8 cellular contexts compared by ENCODE assay signal in genomic region chr3:4466783-4467521, GRCh38.
DNase-seq lines count a peak whose midpoint lies in the region; ATAC-seq and TF ChIP-seq lines count a peak whose summit lies in the region.

TSS of gene SUMF1 (minus strand) at chr3:4467269. CDS start at chr3:4467245, 24 bp downstream.

- H3K27me3 Mint-ChIP-seq in effector memory CD8-positive, alpha-beta T cell = peaks cover 0 to 4% of the 10 kb centered on the region in 2 donors
- H3K27me3 Mint-ChIP-seq in memory B cell = no peaks in the 10 kb centered on the region

- H3K9me3 Mint-ChIP-seq in effector memory CD8-positive, alpha-beta T cell = no peaks in the 10 kb centered on the region
- no peaks in the 10 kb centered on the region for H3K9me3 Mint-ChIP-seq in memory B cell

- H3K36me3 Mint-ChIP-seq in effector memory CD8-positive, alpha-beta T cell (ENCODE audit: insufficient read depth) = peaks cover 11% of the 10 kb centered on the region
- H3K36me3 Mint-ChIP-seq in memory B cell = no peaks in the 10 kb centered on the region

- TF ChIP-seq POLR2A in GM19193 (IDR thresholded peaks at IDR 0.05; ENCODE audit: extremely low read depth, insufficient read depth, insufficient read length) = peak; percentile 84

- H3K4me1 Mint-ChIP-seq in effector memory CD8-positive, alpha-beta T cell (ENCODE audit: low read depth in 2 of 2) = peaks cover 15 to 18% of the 10 kb centered on the region in 2 donors
- H3K4me1 Mint-ChIP-seq in memory B cell = peaks cover 10% of the 10 kb centered on the region

- peak; percentile 19 to 85 (median 74) for DNase-seq in C1 segment of cervical spinal cord (lab: John Stamatoyannopoulos, UW)
- DNase-seq in NCI-H774 (lab: John Stamatoyannopoulos, UW) = peak; percentile 63
- peak; percentile 50 to 61 (median 52) for DNase-seq in activated CD8-positive, alpha-beta memory T cell treated with anti-CD3 and anti-CD28 coated beads for 48 hours (ENCODE audit: low read depth in 2 of 3, low spot score in 2 of 3)
- peak; percentile 60 to 65 (median 63) for DNase-seq in effector memory CD8-positive, alpha-beta T cell
- peak; percentile 61 to 71 for DNase-seq in memory B cell (ENCODE audit: low spot score in 2 of 2)
- DNase-seq in stimulated activated CD4-positive, alpha-beta T cell treated with anti-CD3 and anti-CD28 coated beads, TNF-alpha, amount 100 ng/mL, for 48 hours (ENCODE audit: low read depth in 3 of 3) = peak; percentile 41 to 64 (median 48)

- peak within 1 kb of the TSS; percentile 88 to 92 for H3K27ac Mint-ChIP-seq in effector memory CD8-positive, alpha-beta T cell
- H3K27ac Mint-ChIP-seq in memory B cell = peak within 1 kb of the TSS; percentile 95

- H3K4me3 Mint-ChIP-seq in effector memory CD8-positive, alpha-beta T cell = peak within 1 kb of the TSS; percentile 86 to 87
- H3K4me3 Mint-ChIP-seq in memory B cell = peak within 1 kb of the TSS; percentile 92

- peak; percentile 100 for ATAC-seq in HG03432 (IDR thresholded peaks at IDR 0.05; ENCODE audit: unreplicated experiment)
- peak; percentile 99 for ATAC-seq in effector memory CD8-positive, alpha-beta T cell (replicated peaks)
- peak; percentile 97 for ATAC-seq in memory B cell (ENCODE audit: low read depth)

Comparison
In these comparisons a context has a peak if more than half of its experiments do, and no peak if none do; other contexts are left out.
1. Peak in every context shown above with its lines: DNase-seq and ATAC-seq.